Comparison of ENCODE assay signal across 1 cellular context in the genomic region with DNA sequence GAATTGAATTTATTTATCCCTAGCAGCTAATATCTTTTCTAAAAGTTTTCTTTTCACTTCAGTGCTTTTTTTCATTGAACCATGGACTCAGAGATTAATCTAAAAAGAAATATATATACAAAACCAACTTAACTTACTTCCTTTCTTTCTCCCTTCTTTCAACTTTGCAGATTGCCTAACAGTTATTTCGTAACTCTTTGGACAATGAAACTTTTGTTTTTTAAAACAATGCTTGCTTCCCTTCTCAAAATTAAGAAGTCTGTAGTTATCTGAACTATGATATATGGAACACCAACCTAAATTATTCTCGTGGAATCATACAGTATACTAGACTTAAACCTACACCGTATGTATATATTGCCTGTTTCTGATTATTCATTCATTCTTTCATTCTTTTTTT.
TF ChIP-seq lines count a peak whose summit lies in the region.

No MANE protein-coding gene starts in this region.

TF ChIP-seq in HepG2, 621 proteins besides CTCF, POLR2A, EP300 and RAD21 (continued from another document):
- TF ChIP-seq SOX13 (IDR thresholded peaks at IDR 0.05) (peak; percentile 81; the same call in 1 of the 2 replicates), SOX13 (CRISPR knock-in tag; conservative IDR thresholded peaks at IDR 0.05 in 1 of 2, IDR thresholded peaks at IDR 0.05 in 1 of 2) (peak in 1 of 2 experiments; percentile 98; a peak in 2 of 4 replicates), ZZZ3 (CRISPR knock-in tag; IDR thresholded peaks at IDR 0.05; ENCODE audit: borderline replicate concordance) (no peak), SOX5 (CRISPR knock-in tag; IDR thresholded peaks at IDR 0.05; ENCODE audit: borderline replicate concordance) (peak; percentile 97), CEBPG (CRISPR knock-in tag; IDR thresholded peaks at IDR 0.05) (peak; percentile 90), SAP130 (CRISPR knock-in tag; IDR thresholded peaks at IDR 0.05; ENCODE audit: low read depth) (peak; percentile 25; the same call in 1 of the 2 replicates), TEAD3 (CRISPR knock-in tag; optimal IDR thresholded peaks at IDR 0.05; ENCODE audit: borderline replicate concordance) (no peak), GATAD2A (CRISPR knock-in tag; IDR thresholded peaks at IDR 0.05) (peak; percentile 76), ISL2 (CRISPR knock-in tag; IDR thresholded peaks at IDR 0.05) (no peak), MXD3 (CRISPR knock-in tag; IDR thresholded peaks at IDR 0.05) (no peak), SOX6 (IDR thresholded peaks at IDR 0.05) (no peak), SOX6 (CRISPR knock-in tag; IDR thresholded peaks at IDR 0.05) (peak; percentile 80; the same call in 1 of the 2 replicates), CEBPB (IDR thresholded peaks at IDR 0.05; ENCODE audit: borderline replicate concordance, low read depth, low read length) (peak; percentile 92), CREM (IDR thresholded peaks at IDR 0.05) (0 out of 2 replicates have a peak, but pooled peaks have one; percentile 24), CREM (CRISPR knock-in tag; IDR thresholded peaks at IDR 0.05) (no peak)
